Comparison of ENCODE assay signal across 12 cellular contexts in the genomic region with DNA sequence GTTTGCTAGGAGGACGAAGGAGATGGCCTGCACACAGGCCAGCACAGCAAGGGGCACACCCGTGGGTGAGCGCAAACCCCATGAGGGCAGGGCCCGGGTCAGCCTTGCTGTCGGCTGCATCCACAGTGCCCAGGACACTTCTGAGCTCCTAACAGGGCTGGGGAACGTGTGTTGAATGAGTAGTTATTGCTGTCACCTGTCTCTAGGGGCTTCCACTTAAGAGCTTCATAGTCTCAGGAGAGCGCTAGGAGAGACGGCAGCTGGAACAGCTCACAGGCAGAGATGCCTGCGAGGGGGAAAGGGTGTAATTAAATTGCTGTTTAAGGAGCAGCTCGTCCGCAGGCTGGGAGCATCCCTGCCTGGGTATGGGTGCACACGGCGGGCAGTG.
DNase-seq lines count a peak whose midpoint lies in the region; TF ChIP-seq lines count a peak whose summit lies in the region.
"Had no signal": no experiment of that assay in that cellular context is flagged by ENCODE, and none has a peak within 500 bp of the region (broad histone marks: within the 10 kb centered on the region; RNA-seq: fewer than 3 reads in every experiment).

No MANE protein-coding gene starts in this region.

- TF ChIP-seq CTCF in nephron (IDR thresholded peaks at IDR 0.05; ENCODE audit: unreplicated experiment in 3 of 3): no peak

- no peaks in the 10 kb centered on the region for H3K36me3 Mint-ChIP-seq in nephron (ENCODE audit: low read depth)

- no peaks in the 10 kb centered on the region for H3K9me3 Mint-ChIP-seq in nephron
- H3K9me3 Mint-ChIP-seq: activated naive CD4-positive, alpha-beta T cell treated with anti-CD3 and anti-CD28 coated beads for 36 hours had no signal

- H3K27ac Mint-ChIP-seq in nephron: peak overlapping the region in 2 of 3 experiments; percentile 71 to 83
- H3K27ac Mint-ChIP-seq: activated naive CD4-positive, alpha-beta T cell treated with anti-CD3 and anti-CD28 coated beads for 36 hours had no signal

- no peak overlapping the region for H3K4me3 Mint-ChIP-seq in nephron
- H3K4me3 Mint-ChIP-seq: activated naive CD4-positive, alpha-beta T cell treated with anti-CD3 and anti-CD28 coated beads for 36 hours had no signal

- H3K27me3 Mint-ChIP-seq in nephron (ENCODE audit: low read depth): peaks cover 33% of the 10 kb centered on the region

- peak; percentile 81 for DNase-seq in D341Med (ENCODE audit: low spot score)
- peak; percentile 86 for DNase-seq in NCI-H1436 (lab: John Stamatoyannopoulos, UW)
- DNase-seq in SHP77 treated with DMSO at 0.1 percent for 48 hours (lab: John Stamatoyannopoulos, UW): peak; percentile 22
- no peak for DNase-seq in putamen (ENCODE audit: low spot score)
- no peak for DNase-seq in OCI-M1 (lab: John Stamatoyannopoulos, UW)
- no peak for DNase-seq in NCI-H146 (lab: John Stamatoyannopoulos, UW)
- DNase-seq in activated CD8-positive, alpha-beta memory T cell treated with anti-CD3 and anti-CD28 coated beads, Interleukin-2, amount 50 U/mL, for 48 hours: no peak
- DNase-seq: activated CD4-positive, alpha-beta T cell treated with anti-CD3 and anti-CD28 coated beads for 48 hours; activated naive CD4-positive, alpha-beta T cell treated with anti-CD3 and anti-CD28 coated beads for 36 hours; Calu3; foreskin fibroblast had no signal

- H3K4me1 Mint-ChIP-seq in nephron: peaks cover 47% of the 10 kb centered on the region

Comparison
In these comparisons a context has a peak if more than half of its experiments do, and no peak if none do; other contexts are left out.
1. DNase-seq: peak in D341Med (single experiment), NCI-H1436 (single experiment) and SHP77 treated with DMSO at 0.1 percent for 48 hours (single experiment); none in putamen (single experiment), OCI-M1 (single experiment), NCI-H146 (single experiment) and activated CD8-positive, alpha-beta memory T cell treated with anti-CD3 and anti-CD28 coated beads, Interleukin-2, amount 50 U/mL, for 48 hours (single experiment).